In genomic region chr1:207172885-207173284, GRCh38 we compare ENCODE assay signal across 23 cellular contexts.
A peak's percentile ranks its signal among the peaks of the same experiment; 100 is the strongest.
DNase-seq lines count a peak whose midpoint lies in the region; ATAC-seq and TF ChIP-seq lines count a peak whose summit lies in the region.
"Had no signal": no experiment of that assay in that cellular context is flagged by ENCODE, and none has a peak within 500 bp of the region (broad histone marks: within the 10 kb centered on the region; RNA-seq: fewer than 3 reads in every experiment).

No MANE protein-coding gene starts in this region.

- H3K27ac ChIP-seq in mucosa of rectum (ENCODE audit: low read depth in 2 of 2, low read length in 2 of 2): peak overlapping the region; percentile 26 to 57
- H3K27ac ChIP-seq: foreskin keratinocyte, sigmoid colon, SJCRH30, thyroid gland, WERI-Rb-1 had no signal

- no peaks in the 10 kb centered on the region for H3K27me3 ChIP-seq in mucosa of rectum (ENCODE audit: control insufficient read depth in 2 of 2, insufficient read depth in 2 of 2, low read length in 2 of 2)
- H3K27me3 ChIP-seq: foreskin keratinocyte, sigmoid colon, SJCRH30, thyroid gland had no signal

- intact Hi-C loops in activated B cell treated with CpG ODN at 0.5 μM for 24 hours (cut with micrococcal nuclease): no loop called here

- no peaks in the 10 kb centered on the region for H3K36me3 ChIP-seq in mucosa of rectum (ENCODE audit: control insufficient read depth in 2 of 2, insufficient read depth in 2 of 2, low read length in 2 of 2)
- H3K36me3 ChIP-seq: sigmoid colon, SJCRH30, thyroid gland, WERI-Rb-1 had no signal

- DNase-seq in DMS53 treated with DMSO at 0.1 percent for 48 hours (lab: John Stamatoyannopoulos, UW; ENCODE audit: unreplicated experiment) (peak; percentile 70), NB4 (ENCODE audit: low read depth) (peak; percentile 16), activated B cell treated with CpG ODN at 0.5 μM for 24 hours (no peak), nephron progenitor cell (no peak)
- DNase-seq in stimulated activated CD4-positive, alpha-beta T cell treated with anti-CD3 and anti-CD28 coated beads, Interleukin-4, amount 100 ng/mL, for 24 hours: no peak
- DNase-seq: activated CD4-positive, alpha-beta T cell treated with anti-CD3 and anti-CD28 coated beads, Interleukin-2, amount 50 U/mL, for 4 hours; activated T-cell treated with anti-CD3 and anti-CD28 coated beads for 4 hours; C1 segment of cervical spinal cord; central memory CD4-positive, alpha-beta T cell; foreskin keratinocyte; Karpas-422; NCI-H1436; NCI-H69; sigmoid colon; SJCRH30; stimulated activated naive CD4-positive, alpha-beta T cell; T-helper 2 cell; thyroid gland; WERI-Rb-1 had no signal

- H3K9me3 Mint-ChIP-seq in activated B cell treated with CpG ODN at 0.5 μM for 24 hours: peaks cover 5% of the 10 kb centered on the region
- H3K9me3 Mint-ChIP-seq in nephron progenitor cell: peaks cover 5% of the 10 kb centered on the region
- H3K9me3 Mint-ChIP-seq: nephron had no signal

- POLR2A ChIA-PET in activated B cell treated with CpG ODN at 0.5 μM for 24 hours (lab: Charles Lee): no interaction called here

- H3K9ac ChIP-seq in mucosa of rectum (ENCODE audit: low read depth in 1 of 2, low read length in 2 of 2): no peak overlapping the region

- TF ChIP-seq POLR2A in NB4 (IDR thresholded peaks at IDR 0.05; ENCODE audit: extremely low read depth, insufficient read length): no peak

- peak overlapping the region; percentile 0 for H3K27ac Mint-ChIP-seq in activated B cell treated with CpG ODN at 0.5 μM for 24 hours
- no peak overlapping the region for H3K27ac Mint-ChIP-seq in nephron progenitor cell
- H3K27ac Mint-ChIP-seq: nephron had no signal

- peaks cover 4 to 16% of the 10 kb centered on the region in 2 donors for H3K4me1 ChIP-seq in mucosa of rectum (ENCODE audit: control insufficient read depth in 2 of 2, insufficient read depth in 2 of 2, low read length in 2 of 2)
- H3K4me1 ChIP-seq: foreskin keratinocyte, sigmoid colon, SJCRH30, thyroid gland had no signal

- H3K4me3 ChIP-seq in NB4 (ENCODE audit: low read depth, low read length): no peak overlapping the region
- no peak overlapping the region for H3K4me3 ChIP-seq in mucosa of rectum (ENCODE audit: low read length in 2 of 2)
- H3K4me3 ChIP-seq: sigmoid colon, SJCRH30, thyroid gland had no signal

- no peak for TF ChIP-seq CTCF in NB4 (IDR thresholded peaks at IDR 0.05; ENCODE audit: low read depth, low read length)
- TF ChIP-seq CTCF in activated B cell treated with CpG ODN at 0.5 μM for 24 hours (IDR thresholded peaks at IDR 0.05): no peak
- TF ChIP-seq CTCF in nephron progenitor cell (IDR thresholded peaks at IDR 0.05): no peak

- CTCF ChIA-PET in activated B cell treated with CpG ODN at 0.5 μM for 24 hours (lab: Charles Lee): interaction anchor here (0.5 kb wide), 1 partner anchor 38 kb away, joined by 3 read pairs; no protein-coding TSS in a partner anchor

- H3K36me3 Mint-ChIP-seq in activated B cell treated with CpG ODN at 0.5 μM for 24 hours (ENCODE audit: low read depth) (no peaks in the 10 kb centered on the region), nephron progenitor cell (ENCODE audit: low read depth) (no peaks in the 10 kb centered on the region)

- no peaks in the 10 kb centered on the region for H3K9me3 ChIP-seq in mucosa of rectum (ENCODE audit: control insufficient read depth in 2 of 2, low read length in 2 of 2)
- H3K9me3 ChIP-seq: sigmoid colon, SJCRH30, thyroid gland had no signal

- H3K4me1 Mint-ChIP-seq in activated B cell treated with CpG ODN at 0.5 μM for 24 hours (peaks cover 8% of the 10 kb centered on the region), nephron progenitor cell (peaks cover 8% of the 10 kb centered on the region)
- H3K4me1 Mint-ChIP-seq: nephron had no signal

- no peak overlapping the region for H3K4me3 Mint-ChIP-seq in activated B cell treated with CpG ODN at 0.5 μM for 24 hours
- H3K4me3 Mint-ChIP-seq in nephron progenitor cell: no peak overlapping the region
- H3K4me3 Mint-ChIP-seq: nephron had no signal

- H3K27me3 Mint-ChIP-seq in activated B cell treated with CpG ODN at 0.5 μM for 24 hours: no peaks in the 10 kb centered on the region
- peaks cover 1% of the 10 kb centered on the region for H3K27me3 Mint-ChIP-seq in nephron progenitor cell (ENCODE audit: low read depth, poor library complexity)

- no peak for ATAC-seq in activated B cell treated with CpG ODN at 0.5 μM for 24 hours (ENCODE audit: low read depth)
- ATAC-seq in HG02884 (IDR thresholded peaks at IDR 0.05; ENCODE audit: unreplicated experiment): no peak
- no peak for ATAC-seq in HG02678 (IDR thresholded peaks at IDR 0.05; ENCODE audit: unreplicated experiment)
- ATAC-seq: foreskin keratinocyte had no signal

Comparison
In these comparisons a context has a peak if more than half of its experiments do, and no peak if none do; other contexts are left out.
1. DNase-seq: peak in DMS53 treated with DMSO at 0.1 percent for 48 hours (single experiment) and NB4 (single experiment); none in activated B cell treated with CpG ODN at 0.5 μM for 24 hours (single experiment), nephron progenitor cell (single experiment) and stimulated activated CD4-positive, alpha-beta T cell treated with anti-CD3 and anti-CD28 coated beads, Interleukin-4, amount 100 ng/mL, for 24 hours (single experiment).